27 cellular contexts compared by ENCODE assay signal in genomic region chr10:62008196-62008595, GRCh38.
A peak's percentile ranks its signal among the peaks of the same experiment; 100 is the strongest.
DNase-seq lines count a peak whose midpoint lies in the region; ATAC-seq, FAIRE-seq and TF ChIP-seq lines count a peak whose summit lies in the region.
"Had no signal": no experiment of that assay in that cellular context is flagged by ENCODE, and none has a peak within 500 bp of the region (broad histone marks: within the 10 kb centered on the region; RNA-seq: fewer than 3 reads in every experiment).

No MANE protein-coding gene starts in this region.

- FAIRE-seq in HepG2 (lab: Jason Lieb, UNC): peak; percentile 63

- CTCF ChIA-PET in HepG2 (lab: Yijun Ruan, JAX; ENCODE audit: low intra/inter-chr PET ratio, low total read pairs): no interaction called here
- CTCF ChIA-PET in activated B cell treated with CpG ODN at 0.5 μM for 24 hours (lab: Charles Lee): no interaction called here

- POLR2A ChIA-PET in HepG2 (lab: Yijun Ruan, JAX) (interaction anchor here (2.4 kb wide), 1 partner anchor 105 kb away, joined by 5 read pairs; no protein-coding TSS in a partner anchor), activated B cell treated with CpG ODN at 0.5 μM for 24 hours (lab: Charles Lee) (interaction anchor here (0.5 to 10.4 kb wide), 6 partner anchors 8 to 262 kb away, joined by 3 to 93 read pairs (median 4); no protein-coding TSS in a partner anchor)

- peaks cover 3% of the 10 kb centered on the region for H3K79me2 ChIP-seq in HepG2 (ENCODE audit: insufficient read depth, low read length)

- 53% methylated on average over 6 of the region's 6 CpGs for WGBS in HepG2 (ENCODE audit: low lambda C conversion rate)
- 96% methylated on average over 4 of the region's 6 CpGs for WGBS in right lobe of liver (ENCODE audit: insufficient coverage, low coverage, low lambda C conversion rate, missing lambda C conversion rate)
- 42 to 73% (median 59%) methylated on average over 6 of the region's 6 CpGs for WGBS in psoas muscle, 3 donors

- peak overlapping the region; percentile 55 for H3K27ac ChIP-seq in HepG2 (ENCODE audit: extremely low read length, insufficient read depth, low read length)
- no peak overlapping the region for H3K27ac ChIP-seq in right lobe of liver
- peak overlapping the region; percentile 48 for H3K27ac ChIP-seq in psoas muscle
- H3K27ac ChIP-seq: HL-60, uterus had no signal

- no peaks in the 10 kb centered on the region for H4K20me1 ChIP-seq in HepG2 (ENCODE audit: insufficient read depth, low read length)

- no TSS peak for BruUV-seq in HepG2 (replicated peaks; lab: Mats Ljungman, UMichigan)

- intact Hi-C loops in HepG2 (cut with micrococcal nuclease; ENCODE audit: unreplicated experiment) (no loop called here), right lobe of liver (cut with DNase I) (no loop called here), activated B cell treated with CpG ODN at 0.5 μM for 24 hours (cut with micrococcal nuclease) (no loop called here), psoas muscle (cut with DNase I) (no loop called here)

- peak overlapping the region; percentile 28 for H3K4me2 ChIP-seq in HepG2 (ENCODE audit: low read depth, low read length)
- H3K4me2 ChIP-seq: SK-N-SH had no signal

- peak overlapping the region; percentile 87 for H3K27ac Mint-ChIP-seq in activated B cell treated with CpG ODN at 0.5 μM for 24 hours
- H3K27ac Mint-ChIP-seq: WTC11 had no signal

- TF ChIP-seq POLR2A in HepG2 (IDR thresholded peaks at IDR 0.05; ENCODE audit: insufficient read depth in 1 of 2, low read depth in 2 of 2, low read length in 2 of 2) (no peak), right lobe of liver (IDR thresholded peaks at IDR 0.05) (no peak)

- no peak overlapping the region for H3K4me3 Mint-ChIP-seq in activated B cell treated with CpG ODN at 0.5 μM for 24 hours
- H3K4me3 Mint-ChIP-seq: activated CD4-positive, alpha-beta memory T cell treated with anti-CD3 and anti-CD28 coated beads for 36 hours; activated T-helper 1 cell treated with anti-CD3 and anti-CD28 coated beads, Interleukin-12 subunit alpha, Interleukin-12 subunit beta, Interleukin-2, Interleukin-4 antibody, amounts not matched to agents 30 ng/mL and 10 ng/mL and 1 ng/mL, durations not matched to agents 14 hours and 24 hours and 36 hours; effector memory CD8-positive, alpha-beta T cell; WTC11 had no signal

- H3K27me3 Mint-ChIP-seq in activated B cell treated with CpG ODN at 0.5 μM for 24 hours: no peaks in the 10 kb centered on the region
- H3K27me3 Mint-ChIP-seq: activated CD4-positive, alpha-beta memory T cell treated with anti-CD3 and anti-CD28 coated beads for 36 hours; effector memory CD8-positive, alpha-beta T cell had no signal

- H3K4me1 ChIP-seq in HepG2 (ENCODE audit: insufficient read depth, low read length) (peaks cover 68% of the 10 kb centered on the region), right lobe of liver (peaks cover 0 to 6% (median 0%) of the 10 kb centered on the region in 4 donors), psoas muscle (peaks cover 16% of the 10 kb centered on the region)
- H3K4me1 ChIP-seq: HAP-1, uterus had no signal

- H3K36me3 Mint-ChIP-seq in activated B cell treated with CpG ODN at 0.5 μM for 24 hours (ENCODE audit: low read depth): peaks cover 82% of the 10 kb centered on the region
- H3K36me3 Mint-ChIP-seq: WTC11 had no signal

- H3K27me3 ChIP-seq in HepG2 (ENCODE audit: control insufficient read depth in 1 of 2, insufficient read depth in 2 of 2, low read length in 2 of 2) (no peaks in the 10 kb centered on the region), right lobe of liver (no peaks in the 10 kb centered on the region), psoas muscle (ENCODE audit: insufficient read depth in 3 of 3, low read length in 2 of 3) (no peaks in the 10 kb centered on the region)
- H3K27me3 ChIP-seq: spleen, uterus had no signal

- H3K4me3 ChIP-seq in HepG2 (replicated peaks in 1 of 3; ENCODE audit: insufficient read depth in 1 of 3, low read depth in 2 of 3, low read length in 3 of 3) (no peak overlapping the region), right lobe of liver (no peak overlapping the region), psoas muscle (peak overlapping the region; percentile 47)
- H3K4me3 ChIP-seq: HAP-1, spleen, uterus had no signal

- H3K9me3 ChIP-seq in HepG2 (ENCODE audit: low read length) (no peaks in the 10 kb centered on the region), right lobe of liver (no peaks in the 10 kb centered on the region), psoas muscle (no peaks in the 10 kb centered on the region)
- H3K9me3 ChIP-seq: HAP-1, SK-N-SH, spleen, uterus had no signal

- TF ChIP-seq CTCF in HepG2 (CRISPR knock-in tag; IDR thresholded peaks at IDR 0.05) (no peak), right lobe of liver (IDR thresholded peaks at IDR 0.05) (no peak), activated B cell treated with CpG ODN at 0.5 μM for 24 hours (IDR thresholded peaks at IDR 0.05) (no peak), psoas muscle (IDR thresholded peaks at IDR 0.05) (no peak)

- peak; percentile 93 for ATAC-seq in HepG2
- ATAC-seq in right lobe of liver: no peak
- ATAC-seq in activated B cell treated with CpG ODN at 0.5 μM for 24 hours (ENCODE audit: low read depth): no peak
- ATAC-seq in psoas muscle: peak in 1 of 4 donors; percentile 22
- ATAC-seq: effector memory CD8-positive, alpha-beta T cell; PC-3; right cardiac atrium; WTC11 had no signal

- H3K36me3 ChIP-seq in HepG2 (replicated peaks in 1 of 2; ENCODE audit: control insufficient read depth in 1 of 2, insufficient read depth in 2 of 2, low read length in 2 of 2): peaks cover 9 to 10% of the 10 kb centered on the region in 2 experiments
- no peaks in the 10 kb centered on the region for H3K36me3 ChIP-seq in right lobe of liver
- no peaks in the 10 kb centered on the region for H3K36me3 ChIP-seq in psoas muscle (ENCODE audit: insufficient read depth in 1 of 2, low read depth in 1 of 2)
- H3K36me3 ChIP-seq: HAP-1 had no signal

- H3K9me3 Mint-ChIP-seq in activated B cell treated with CpG ODN at 0.5 μM for 24 hours: no peaks in the 10 kb centered on the region
- H3K9me3 Mint-ChIP-seq: activated CD4-positive, alpha-beta memory T cell treated with anti-CD3 and anti-CD28 coated beads for 36 hours; effector memory CD8-positive, alpha-beta T cell; WTC11 had no signal

- H2AFZ ChIP-seq in HepG2 (ENCODE audit: low read length): no peak overlapping the region

- in situ Hi-C loops in HepG2 (cut with HindIII; ENCODE audit: extremely low pct_ligation_motif_present, low pct_unique_long_range_greater_than_20kb): no loop called here

- no peak overlapping the region for H3K9ac ChIP-seq in HepG2 (ENCODE audit: insufficient read depth, low read depth, low read length)
- H3K9ac ChIP-seq: SK-N-SH had no signal

- peak; percentile 16 for DNase-seq in HepG2 (ENCODE audit: low spot score)
- no peak for DNase-seq in right lobe of liver
- DNase-seq in activated B cell treated with CpG ODN at 0.5 μM for 24 hours: no peak
- no peak for DNase-seq in psoas muscle
- no peak for DNase-seq in CD1c-positive myeloid dendritic cell (ENCODE audit: extremely low spot score)
- no peak for DNase-seq in DMS79 (lab: John Stamatoyannopoulos, UW)
- no peak for DNase-seq in NCI-H187 treated with DMSO at 0.1 percent for 48 hours (lab: John Stamatoyannopoulos, UW)
- DNase-seq: activated CD4-positive, alpha-beta memory T cell treated with anti-CD3 and anti-CD28 coated beads for 36 hours; central memory CD4-positive, alpha-beta T cell; cortex of kidney; effector memory CD8-positive, alpha-beta T cell; GDM1; MM.1S; NCI-H2029 treated with DMSO at 0.1 percent for 48 hours; NCI-H526; NK-92 treated with Interleukin-12 subunit alpha and Interleukin-12 subunit beta, amount 100 ng/mL, for 24 hours; PC-3; right cardiac atrium; SK-N-SH; spleen; stimulated activated CD4-positive, alpha-beta T cell treated with anti-CD3 and anti-CD28 coated beads, Interleukin-2, amount 100 ng/mL, for 24 hours; substantia nigra; uterus had no signal

- TF ChIP-seq EP300 in HepG2 (IDR thresholded peaks at IDR 0.05; ENCODE audit: low read depth in 2 of 2, low read length in 2 of 2): no peak
- no peak for TF ChIP-seq EP300 in HepG2 (CRISPR knock-in tag; IDR thresholded peaks at IDR 0.05; ENCODE audit: borderline replicate concordance)

- H3K4me1 Mint-ChIP-seq in activated B cell treated with CpG ODN at 0.5 μM for 24 hours: peaks cover 93% of the 10 kb centered on the region
- H3K4me1 Mint-ChIP-seq: WTC11 had no signal

- TF ChIP-seq RAD21 in HepG2 (CRISPR knock-in tag; IDR thresholded peaks at IDR 0.05): no peak

TF ChIP-seq in HepG2, 621 proteins besides CTCF, POLR2A, EP300 and RAD21 (continues in another document):
- TF ChIP-seq ETV5 (CRISPR knock-in tag; IDR thresholded peaks at IDR 0.05; ENCODE audit: borderline replicate concordance) (peak; percentile 37; the same call in 1 of the 2 replicates), SAP130 (CRISPR knock-in tag; IDR thresholded peaks at IDR 0.05; ENCODE audit: low read depth) (peak; percentile 50; the same call in 1 of the 2 replicates), GATAD2A (CRISPR knock-in tag; IDR thresholded peaks at IDR 0.05) (0 out of 2 replicates have a peak, but pooled peaks have one; percentile 24), MLLT10 (CRISPR knock-in tag; IDR thresholded peaks at IDR 0.05) (no peak), SKI (IDR thresholded peaks at IDR 0.05; ENCODE audit: partially characterized antibody) (no peak), PTBP1 (IDR thresholded peaks at IDR 0.05; ENCODE audit: low read depth, low read length, poor library complexity, severe bottlenecking) (no peak), ZNF550 (CRISPR knock-in tag; IDR thresholded peaks at IDR 0.05; ENCODE audit: borderline replicate concordance) (no peak), PHB2 (IDR thresholded peaks at IDR 0.05; ENCODE audit: partially characterized antibody) (no peak), ZNF883 (CRISPR knock-in tag; IDR thresholded peaks at IDR 0.05; ENCODE audit: not compliant biosample characterization) (no peak), MIXL1 (CRISPR knock-in tag; IDR thresholded peaks at IDR 0.05) (0 out of 2 replicates have a peak, but pooled peaks have one; percentile 51), FOXC1 (CRISPR knock-in tag; IDR thresholded peaks at IDR 0.05; ENCODE audit: borderline replicate concordance) (no peak), ZNF589 (CRISPR knock-in tag; conservative IDR thresholded peaks at IDR 0.05) (no peak), ZBTB38 (CRISPR knock-in tag; IDR thresholded peaks at IDR 0.05) (peak; percentile 82), MED1 (CRISPR knock-in tag; IDR thresholded peaks at IDR 0.05) (peak; percentile 58), ZNF292 (CRISPR knock-in tag; IDR thresholded peaks at IDR 0.05; ENCODE audit: borderline replicate concordance, low read depth) (peak; percentile 74; the same call in 1 of the 2 replicates), ZBTB20 (CRISPR knock-in tag; IDR thresholded peaks at IDR 0.05; ENCODE audit: borderline replicate concordance, low read depth) (peak; percentile 80; the same call in 1 of the 2 replicates)

Comparison
In these comparisons a context has a peak if more than half of its experiments do, and no peak if none do; other contexts are left out.
1. H3K27ac ChIP-seq: peak in HepG2 (single experiment) and psoas muscle (single experiment); none in right lobe of liver (0 of 3).